ENCODE assay signal across 1 cellular context in the genomic region with DNA sequence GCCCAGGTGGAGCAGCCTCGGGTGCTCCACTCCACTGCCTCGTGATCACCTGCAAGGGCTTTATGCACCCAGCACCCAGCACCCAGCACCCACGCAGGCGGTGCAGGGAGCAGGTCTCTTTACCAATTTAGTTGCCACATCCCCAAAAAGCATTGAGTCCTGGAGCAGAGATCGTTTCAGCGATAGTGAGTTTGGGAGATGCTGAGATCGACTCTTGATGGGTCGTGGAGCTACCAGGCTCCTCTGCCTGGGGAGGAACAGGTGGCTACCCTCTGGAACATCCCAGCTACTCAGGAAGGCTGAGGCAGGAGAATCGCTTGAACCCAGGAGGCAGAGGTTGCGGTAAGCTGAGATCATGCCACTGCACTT.
TF ChIP-seq lines count a peak whose summit lies in the region.

No MANE protein-coding gene starts in this region.

TF ChIP-seq in endothelial cell of umbilical vein, 7 proteins besides CTCF, POLR2A, EP300 and RAD21:
- TF ChIP-seq FOS (IDR thresholded peaks at IDR 0.05; ENCODE audit: borderline replicate concordance, insufficient read depth, low read length), result no peak
